Comparison of ENCODE assay signal across 17 cellular contexts in the genomic region with DNA sequence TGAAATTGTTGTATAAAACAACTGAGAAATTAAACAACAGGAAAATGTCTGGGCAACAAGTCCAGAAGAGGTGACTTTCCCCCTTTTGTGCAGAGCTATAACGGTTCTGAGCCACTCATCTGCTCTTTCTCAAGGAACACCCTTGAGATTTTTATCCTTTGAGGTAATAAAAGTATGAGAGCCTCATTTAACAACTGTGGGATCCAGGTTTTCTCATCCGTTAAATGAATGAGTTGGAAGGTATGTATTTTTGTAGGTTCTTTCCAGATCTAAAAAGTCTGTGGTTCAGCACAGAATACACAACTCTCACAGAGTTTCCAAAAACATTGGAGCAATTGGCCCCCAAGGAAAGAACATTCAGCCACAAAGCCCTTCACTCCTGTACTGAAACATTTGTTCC.
DNase-seq lines count a peak whose midpoint lies in the region; ATAC-seq and TF ChIP-seq lines count a peak whose summit lies in the region.
"Had no signal": no experiment of that assay in that cellular context is flagged by ENCODE, and none has a peak within 500 bp of the region (broad histone marks: within the 10 kb centered on the region; RNA-seq: fewer than 3 reads in every experiment).

No MANE protein-coding gene starts in this region.

- H3K27me3 ChIP-seq in KMS-11 (ENCODE audit: insufficient read depth, low read depth) = no peaks in the 10 kb centered on the region
- H3K27me3 ChIP-seq in BE2C = no peaks in the 10 kb centered on the region

- H3K36me3 Mint-ChIP-seq in T-helper 1 cell treated with Interleukin-12 subunit alpha and Interleukin-12 subunit beta and Interleukin-4 antibody, amounts not matched to agents 30 μg/mL and 1 μg/mL, for 36 hours (ENCODE audit: low read depth) = peaks cover 20% of the 10 kb centered on the region
- peaks cover 4% of the 10 kb centered on the region for H3K36me3 Mint-ChIP-seq in activated naive CD8-positive, alpha-beta T cell
- H3K36me3 Mint-ChIP-seq in naive thymus-derived CD8-positive, alpha-beta T cell = peaks cover 0 to 16% (median 5%) of the 10 kb centered on the region in 3 donors
- H3K36me3 Mint-ChIP-seq: WTC11 had no signal

- no peaks in the 10 kb centered on the region for H3K9me3 Mint-ChIP-seq in T-helper 1 cell treated with Interleukin-12 subunit alpha and Interleukin-12 subunit beta and Interleukin-4 antibody, amounts not matched to agents 30 μg/mL and 1 μg/mL, for 36 hours
- H3K9me3 Mint-ChIP-seq in activated naive CD8-positive, alpha-beta T cell (ENCODE audit: low read depth) = no peaks in the 10 kb centered on the region
- H3K9me3 Mint-ChIP-seq in naive thymus-derived CD8-positive, alpha-beta T cell = no peaks in the 10 kb centered on the region
- H3K9me3 Mint-ChIP-seq: WTC11 had no signal

- no peak for DNase-seq in T-helper 1 cell
- no peak for DNase-seq in naive thymus-derived CD8-positive, alpha-beta T cell
- DNase-seq in NCI-H1092 (lab: John Stamatoyannopoulos, UW) = no peak
- DNase-seq in NK-92 treated with Interleukin-12 subunit alpha and Interleukin-12 subunit beta, amount 100 ng/mL, for 24 hours (lab: John Stamatoyannopoulos, UW) = no peak
- DNase-seq in BE2C = no peak
- DNase-seq: IMR-90; left ventricle myocardium inferior; MV-4-11; NCI-H2171 treated with DMSO at 0.1 percent for 48 hours; NCI-H82; stimulated activated CD4-positive, alpha-beta T cell treated with anti-CD3 and anti-CD28 coated beads, Interleukin-4, amount 100 ng/mL, for 24 hours; trophoblast cell had no signal

- peak overlapping the region; percentile 64; the same call in 1 of the 2 replicates for H3K4me2 ChIP-seq in KMS-11

- POLR2A ChIA-PET in naive thymus-derived CD8-positive, alpha-beta T cell (lab: Charles Lee) = interaction anchor here (13.9 to 24.4 kb wide), 3 partner anchors 14 to 89 kb away, joined by 224 to 582 read pairs (median 259); partner anchors contain the start of gene ANKRD44

- H3K4me1 Mint-ChIP-seq in T-helper 1 cell treated with Interleukin-12 subunit alpha and Interleukin-12 subunit beta and Interleukin-4 antibody, amounts not matched to agents 30 μg/mL and 1 μg/mL, for 36 hours (ENCODE audit: low read depth) = peaks cover 69% of the 10 kb centered on the region
- H3K4me1 Mint-ChIP-seq in activated naive CD8-positive, alpha-beta T cell (ENCODE audit: low read depth) = peaks cover 90% of the 10 kb centered on the region
- H3K4me1 Mint-ChIP-seq in naive thymus-derived CD8-positive, alpha-beta T cell = peaks cover 35 to 94% (median 88%) of the 10 kb centered on the region in 4 donors
- H3K4me1 Mint-ChIP-seq: WTC11 had no signal

- H3K4me3 Mint-ChIP-seq in T-helper 1 cell treated with Interleukin-12 subunit alpha and Interleukin-12 subunit beta and Interleukin-4 antibody, amounts not matched to agents 30 μg/mL and 1 μg/mL, for 36 hours = peak overlapping the region; percentile 9
- H3K4me3 Mint-ChIP-seq in activated naive CD8-positive, alpha-beta T cell = peak overlapping the region; percentile 78
- H3K4me3 Mint-ChIP-seq in naive thymus-derived CD8-positive, alpha-beta T cell = peak overlapping the region in 8 of 10 donors; percentile 17 to 87 (median 55)
- H3K4me3 Mint-ChIP-seq: WTC11 had no signal

- H3K36me3 ChIP-seq in KMS-11 (ENCODE audit: insufficient read depth) (no peaks in the 10 kb centered on the region), BE2C (no peaks in the 10 kb centered on the region)
- H3K36me3 ChIP-seq: left ventricle myocardium inferior had no signal

- no peaks in the 10 kb centered on the region for H3K9me3 ChIP-seq in BE2C
- H3K9me3 ChIP-seq: left ventricle myocardium inferior had no signal

- H3K79me2 ChIP-seq in KMS-11 (ENCODE audit: insufficient read depth, low read depth) = no peaks in the 10 kb centered on the region

- no peaks in the 10 kb centered on the region for H3K27me3 Mint-ChIP-seq in T-helper 1 cell treated with Interleukin-12 subunit alpha and Interleukin-12 subunit beta and Interleukin-4 antibody, amounts not matched to agents 30 μg/mL and 1 μg/mL, for 36 hours (ENCODE audit: low read depth)
- no peaks in the 10 kb centered on the region for H3K27me3 Mint-ChIP-seq in activated naive CD8-positive, alpha-beta T cell
- no peaks in the 10 kb centered on the region for H3K27me3 Mint-ChIP-seq in naive thymus-derived CD8-positive, alpha-beta T cell

- H3K4me3 ChIP-seq in KMS-11 (IDR thresholded peaks at IDR 0.05; ENCODE audit: insufficient read depth, low read depth, low read length) (no peak overlapping the region), BE2C (ENCODE audit: low read depth, low read length) (no peak overlapping the region)
- H3K4me3 ChIP-seq: left ventricle myocardium inferior had no signal

- H2AFZ ChIP-seq in KMS-11 (ENCODE audit: low read depth) = no peak overlapping the region
- H2AFZ ChIP-seq: parathyroid adenoma had no signal

- no peaks in the 10 kb centered on the region for H4K20me1 ChIP-seq in KMS-11 (ENCODE audit: insufficient read depth)

- H3K27ac Mint-ChIP-seq in T-helper 1 cell treated with Interleukin-12 subunit alpha and Interleukin-12 subunit beta and Interleukin-4 antibody, amounts not matched to agents 30 μg/mL and 1 μg/mL, for 36 hours = peak overlapping the region; percentile 74
- peak overlapping the region; percentile 98 for H3K27ac Mint-ChIP-seq in activated naive CD8-positive, alpha-beta T cell
- peak overlapping the region; percentile 91 to 99 (median 97) for H3K27ac Mint-ChIP-seq in naive thymus-derived CD8-positive, alpha-beta T cell
- H3K27ac Mint-ChIP-seq: WTC11 had no signal

- ATAC-seq in naive thymus-derived CD8-positive, alpha-beta T cell = peak in 1 of 2 donors; percentile 1
- ATAC-seq: WTC11 had no signal

- H3K27ac ChIP-seq in KMS-11 = no peak overlapping the region
- H3K27ac ChIP-seq: parathyroid adenoma had no signal

- H3K4me1 ChIP-seq in KMS-11 (ENCODE audit: low read depth, poor library complexity, severe bottlenecking) (peaks cover 32% of the 10 kb centered on the region), BE2C (peaks cover 8% of the 10 kb centered on the region)
- H3K4me1 ChIP-seq: parathyroid adenoma had no signal

- TF ChIP-seq CTCF in KMS-11 (conservative IDR thresholded peaks at IDR 0.05; ENCODE audit: low read depth, low read length) (no peak), BE2C (IDR thresholded peaks at IDR 0.05; ENCODE audit: low read depth, low read length) (no peak)

- H3K9ac ChIP-seq in KMS-11 = no peak overlapping the region
- H3K9ac ChIP-seq: parathyroid adenoma had no signal

Comparison
In these comparisons a context has a peak if more than half of its experiments do, and no peak if none do; other contexts are left out.
1. H3K4me3 Mint-ChIP-seq: peak in every context shown above with its lines; median percentile 78 in activated naive CD8-positive, alpha-beta T cell; 55 in naive thymus-derived CD8-positive, alpha-beta T cell; 9 in T-helper 1 cell treated with Interleukin-12 subunit alpha and Interleukin-12 subunit beta and Interleukin-4 antibody, amounts not matched to agents 30 μg/mL and 1 μg/mL, for 36 hours.